In genomic region chr4:163816494-163816893, GRCh38 we compare ENCODE assay signal across 22 cellular contexts.
DNase-seq lines count a peak whose midpoint lies in the region; ATAC-seq and TF ChIP-seq lines count a peak whose summit lies in the region.
"Had no signal": no experiment of that assay in that cellular context is flagged by ENCODE, and none has a peak within 500 bp of the region (broad histone marks: within the 10 kb centered on the region; RNA-seq: fewer than 3 reads in every experiment).

No MANE protein-coding gene starts in this region.

- no peaks in the 10 kb centered on the region for H3K9me3 ChIP-seq in BLaER1 treated with 17β-estradiol and CSF1 and Interleukin-3, amounts not matched to agents 10 nM and 100 nM (replicated peaks in 1 of 11)
- H3K9me3 ChIP-seq in Karpas-422 (ENCODE audit: low read length) (no peaks in the 10 kb centered on the region), WERI-Rb-1 (ENCODE audit: severe bottlenecking) (no peaks in the 10 kb centered on the region)
- H3K9me3 ChIP-seq: esophagus squamous epithelium, heart left ventricle, suprapubic skin had no signal

- no peak overlapping the region for H2AFZ ChIP-seq in Karpas-422 (ENCODE audit: low read length)
- H2AFZ ChIP-seq: parathyroid adenoma had no signal

- H3K36me3 Mint-ChIP-seq in activated CD4-positive, alpha-beta T cell treated with anti-CD3 and anti-CD28 coated beads, Interleukin-2, amount 10 ng/mL, durations not matched to agents 7 days and 5 days (ENCODE audit: low read depth) = no peaks in the 10 kb centered on the region
- H3K36me3 Mint-ChIP-seq: naive B cell had no signal

- no peaks in the 10 kb centered on the region for H3K4me1 Mint-ChIP-seq in activated CD4-positive, alpha-beta T cell treated with anti-CD3 and anti-CD28 coated beads, Interleukin-2, amount 10 ng/mL, durations not matched to agents 7 days and 5 days
- H3K4me1 Mint-ChIP-seq: central memory CD8-positive, alpha-beta T cell; naive B cell had no signal

- DNase-seq in Karpas-422 = peak; percentile 65
- DNase-seq in WERI-Rb-1 = no peak
- DNase-seq in activated CD4-positive, alpha-beta T cell treated with anti-CD3 and anti-CD28 coated beads, Interleukin-2, amount 10 ng/mL, durations not matched to agents 7 days and 5 days = no peak
- DNase-seq: activated CD4-positive, alpha-beta T cell treated with anti-CD3 and anti-CD28 coated beads for 4 hours; activated gamma-delta T cell treated with Interleukin-2 at 50 U/mL for 16 hours; esophagus squamous epithelium; heart left ventricle; KG1; NCI-H1105 treated with DMSO at 0.1 percent for 48 hours; small intestine; stimulated activated CD4-positive, alpha-beta T cell treated with anti-CD3 and anti-CD28 coated beads, Interleukin-4, amount 100 ng/mL, for 4 hours; stimulated activated CD8-positive, alpha-beta memory T cell treated with anti-CD3 and anti-CD28 coated beads, Interleukin-4, amount 100 ng/mL, for 48 hours had no signal

- peaks cover 11 to 32% (median 19%) of the 10 kb centered on the region in 10 experiments; a peak in 19 of 20 replicates for H3K4me1 ChIP-seq in BLaER1 treated with 17β-estradiol and CSF1 and Interleukin-3, amounts not matched to agents 10 nM and 100 nM
- peaks cover 12% of the 10 kb centered on the region for H3K4me1 ChIP-seq in Karpas-422 (ENCODE audit: low read length)
- H3K4me1 ChIP-seq: esophagus squamous epithelium, heart left ventricle, parathyroid adenoma, suprapubic skin had no signal

- TF ChIP-seq CTCF in GM12872 (IDR thresholded peaks at IDR 0.05; ENCODE audit: insufficient read depth, low read depth, low read length) = 0 out of 3 replicates have a peak, but pooled peaks have one; percentile 12
- peak; percentile 35; the same call in 1 of the 2 replicates for TF ChIP-seq CTCF in WERI-Rb-1 (IDR thresholded peaks at IDR 0.05; ENCODE audit: low read depth, low read length)

- H3K4me2 ChIP-seq in BLaER1 treated with 17β-estradiol and CSF1 and Interleukin-3, amounts not matched to agents 10 nM and 100 nM = no peak overlapping the region
- no peak overlapping the region for H3K4me2 ChIP-seq in Karpas-422 (ENCODE audit: low read depth, low read length, poor library complexity, severe bottlenecking)

- no peak overlapping the region; a peak in 1 of 22 replicates for H3K9ac ChIP-seq in BLaER1 treated with 17β-estradiol and CSF1 and Interleukin-3, amounts not matched to agents 10 nM and 100 nM
- H3K9ac ChIP-seq in Karpas-422 (ENCODE audit: low read length) = no peak overlapping the region
- H3K9ac ChIP-seq: parathyroid adenoma had no signal

- H4K20me1 ChIP-seq in BLaER1 treated with 17β-estradiol and CSF1 and Interleukin-3, amounts not matched to agents 10 nM and 100 nM = no peaks in the 10 kb centered on the region
- H4K20me1 ChIP-seq in Karpas-422 (ENCODE audit: insufficient read depth, low read depth, low read length) = no peaks in the 10 kb centered on the region

- H3K9me2 ChIP-seq in Karpas-422 (replicated peaks; ENCODE audit: insufficient read depth, low read length) = no peaks in the 10 kb centered on the region

- no peak overlapping the region for H3K4me3 Mint-ChIP-seq in activated CD4-positive, alpha-beta T cell treated with anti-CD3 and anti-CD28 coated beads, Interleukin-2, amount 10 ng/mL, durations not matched to agents 7 days and 5 days
- H3K4me3 Mint-ChIP-seq: central memory CD8-positive, alpha-beta T cell; naive B cell; T-helper 2 cell treated with Interferon-gamma antibody and Interleukin-4, amounts not matched to agents 5 μg/mL and 100 μg/mL, for 36 hours had no signal

- no peaks in the 10 kb centered on the region for H3K79me2 ChIP-seq in Karpas-422 (ENCODE audit: low read length)
- H3K79me2 ChIP-seq: parathyroid adenoma had no signal

- no peaks in the 10 kb centered on the region for H3K27me3 Mint-ChIP-seq in activated CD4-positive, alpha-beta T cell treated with anti-CD3 and anti-CD28 coated beads, Interleukin-2, amount 10 ng/mL, durations not matched to agents 7 days and 5 days
- H3K27me3 Mint-ChIP-seq: central memory CD8-positive, alpha-beta T cell had no signal

- H3K27me3 ChIP-seq in BLaER1 treated with 17β-estradiol and CSF1 and Interleukin-3, amounts not matched to agents 10 nM and 100 nM = no peaks in the 10 kb centered on the region
- H3K27me3 ChIP-seq in Karpas-422 (ENCODE audit: low read length) = no peaks in the 10 kb centered on the region
- H3K27me3 ChIP-seq in WERI-Rb-1 (ENCODE audit: insufficient read depth, low read depth, severe bottlenecking) = no peaks in the 10 kb centered on the region
- H3K27me3 ChIP-seq: esophagus squamous epithelium, heart left ventricle, suprapubic skin had no signal

- no peak for ATAC-seq in GM19467 (IDR thresholded peaks at IDR 0.05; ENCODE audit: unreplicated experiment)
- ATAC-seq in HG03432 (IDR thresholded peaks at IDR 0.05; ENCODE audit: unreplicated experiment) = no peak
- ATAC-seq in HG02798 (IDR thresholded peaks at IDR 0.05; ENCODE audit: poor library complexity, unreplicated experiment) = no peak
- ATAC-seq: heart left ventricle had no signal

- no peaks in the 10 kb centered on the region for H3K9me3 Mint-ChIP-seq in activated CD4-positive, alpha-beta T cell treated with anti-CD3 and anti-CD28 coated beads, Interleukin-2, amount 10 ng/mL, durations not matched to agents 7 days and 5 days
- H3K9me3 Mint-ChIP-seq: naive B cell; T-helper 2 cell treated with Interferon-gamma antibody and Interleukin-4, amounts not matched to agents 5 μg/mL and 100 μg/mL, for 36 hours had no signal

- no peak overlapping the region for H3K4me3 ChIP-seq in BLaER1 treated with 17β-estradiol and CSF1 and Interleukin-3, amounts not matched to agents 10 nM and 100 nM
- no peak overlapping the region for H3K4me3 ChIP-seq in Karpas-422 (ENCODE audit: low read length)
- no peak overlapping the region for H3K4me3 ChIP-seq in WERI-Rb-1 (ENCODE audit: low read depth, low read length)
- H3K4me3 ChIP-seq: esophagus squamous epithelium, heart left ventricle, suprapubic skin had no signal

- H3K27ac ChIP-seq in BLaER1 treated with 17β-estradiol and CSF1 and Interleukin-3, amounts not matched to agents 10 nM and 100 nM = peak overlapping the region in 7 of 11 experiments; percentile 7 to 73 (median 45); a peak in 10 of 22 replicates
- H3K27ac ChIP-seq in Karpas-422 (ENCODE audit: low read length) (no peak overlapping the region), WERI-Rb-1 (no peak overlapping the region)
- H3K27ac ChIP-seq: esophagus squamous epithelium, heart left ventricle, parathyroid adenoma, suprapubic skin had no signal

- POLR2A ChIA-PET in activated CD4-positive, alpha-beta T cell treated with anti-CD3 and anti-CD28 coated beads, Interleukin-2, amount 10 ng/mL, durations not matched to agents 7 days and 5 days (lab: Charles Lee) = no interaction called here

- H3K27ac Mint-ChIP-seq in activated CD4-positive, alpha-beta T cell treated with anti-CD3 and anti-CD28 coated beads, Interleukin-2, amount 10 ng/mL, durations not matched to agents 7 days and 5 days = no peak overlapping the region
- H3K27ac Mint-ChIP-seq: naive B cell; T-helper 2 cell treated with Interferon-gamma antibody and Interleukin-4, amounts not matched to agents 5 μg/mL and 100 μg/mL, for 36 hours had no signal

- H3K36me3 ChIP-seq in BLaER1 treated with 17β-estradiol and CSF1 and Interleukin-3, amounts not matched to agents 10 nM and 100 nM = no peaks in the 10 kb centered on the region
- H3K36me3 ChIP-seq in Karpas-422 (ENCODE audit: insufficient read depth, low read length) (no peaks in the 10 kb centered on the region), WERI-Rb-1 (no peaks in the 10 kb centered on the region)
- H3K36me3 ChIP-seq: esophagus squamous epithelium, heart left ventricle, suprapubic skin had no signal

- CTCF ChIA-PET in activated CD4-positive, alpha-beta T cell treated with anti-CD3 and anti-CD28 coated beads, Interleukin-2, amount 10 ng/mL, durations not matched to agents 7 days and 5 days (lab: Charles Lee) = no interaction called here

Comparison
In these comparisons a context has a peak if more than half of its experiments do, and no peak if none do; other contexts are left out.
1. H3K27ac ChIP-seq: peak in BLaER1 treated with 17β-estradiol and CSF1 and Interleukin-3, amounts not matched to agents 10 nM and 100 nM (7 of 11); none in Karpas-422 (single experiment) and WERI-Rb-1 (single experiment).